Comparison of ENCODE assay signal across 30 cellular contexts in the genomic region with DNA sequence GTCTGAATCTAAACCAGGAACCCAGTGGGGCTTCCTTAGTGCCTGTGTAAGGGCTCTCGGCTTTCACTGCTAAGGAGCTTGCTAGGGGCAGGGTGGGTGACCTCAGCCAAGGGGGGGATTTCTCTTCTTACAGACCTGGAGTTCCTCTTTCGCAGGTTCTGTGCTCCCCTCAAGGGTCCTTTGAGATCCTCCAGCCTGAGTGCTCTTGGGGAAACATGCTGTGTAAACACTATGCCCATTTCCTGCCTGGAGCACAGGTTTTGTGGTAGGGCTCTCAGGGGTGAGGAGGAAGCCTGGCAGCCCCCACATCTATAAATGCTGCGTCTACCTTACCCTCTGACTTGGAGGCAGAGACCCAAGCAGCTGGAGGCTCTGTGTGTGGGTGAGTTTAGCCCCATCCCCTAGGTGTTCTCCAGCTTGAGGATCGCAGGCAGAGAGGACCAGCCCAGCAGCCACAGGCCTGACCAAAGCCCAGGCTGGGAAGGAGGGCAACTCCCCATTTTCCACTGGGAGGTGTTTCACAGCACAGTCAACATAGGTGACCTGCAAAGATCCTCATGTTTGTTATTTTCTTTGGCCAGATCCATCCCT. TPM values are rescaled to one million over a fixed set of nuclear protein-coding genes. Genes with fewer than 3 reads are reported as not detected.
DNase-seq lines count a peak whose midpoint lies in the region; TF ChIP-seq lines count a peak whose summit lies in the region.
"Had no signal": no experiment of that assay in that cellular context is flagged by ENCODE, and none has a peak within 500 bp of the region (broad histone marks: within the 10 kb centered on the region; RNA-seq: fewer than 3 reads in every experiment).

A gene (plus strand): TSS at position 339 of the 591 bp plus-strand sequence. CDS start 887 bp downstream, outside the sequence.

- no peak for TF ChIP-seq CTCF in GM10248 (IDR thresholded peaks at IDR 0.05; ENCODE audit: control extremely low read depth, extremely low read depth, low read depth, missing control alignments)
- no peak for TF ChIP-seq CTCF in PC-9 (conservative IDR thresholded peaks at IDR 0.05)
- TF ChIP-seq CTCF in foreskin fibroblast (IDR thresholded peaks at IDR 0.05; ENCODE audit: low read depth, low read length): no peak
- no peak for TF ChIP-seq CTCF in adrenal gland (IDR thresholded peaks at IDR 0.05)

- H3K9me3 ChIP-seq in PC-9 (ENCODE audit: insufficient read depth, low read depth): no peaks in the 10 kb centered on the region
- no peaks in the 10 kb centered on the region for H3K9me3 ChIP-seq in adrenal gland (replicated peaks in 1 of 3)
- H3K9me3 ChIP-seq: mucosa of descending colon, pancreas, right atrium auricular region had no signal

- no peaks in the 10 kb centered on the region for H3K79me2 ChIP-seq in PC-9 (ENCODE audit: low read depth)

- H3K4me3 ChIP-seq in PC-9 (no peak within 1 kb of the TSS), foreskin fibroblast (ENCODE audit: low read depth in 1 of 2, low read length in 2 of 2) (no peak within 1 kb of the TSS), adrenal gland (no peak within 1 kb of the TSS)
- H3K4me3 ChIP-seq: mucosa of descending colon, pancreas, right atrium auricular region had no signal

- WGBS in adrenal gland, 4 donors: 65 to 80% (median 74%) methylated on average over 2 to 4 of the region's 4 CpGs

- H3K36me3 ChIP-seq in PC-9 (ENCODE audit: low read depth) (no peaks in the 10 kb centered on the region), adrenal gland (replicated peaks in 1 of 2) (no peaks in the 10 kb centered on the region)
- H3K36me3 ChIP-seq: brain microvascular endothelial cell, pancreas, right atrium auricular region had no signal

- H3F3A ChIP-seq in PC-9 (ENCODE audit: insufficient read depth, low read depth): no peaks in the 10 kb centered on the region

- no peak within 1 kb of the TSS for H2AFZ ChIP-seq in PC-9

- H3K27ac ChIP-seq in PC-9: no peak within 1 kb of the TSS
- H3K27ac ChIP-seq in adrenal gland: no peak within 1 kb of the TSS
- H3K27ac ChIP-seq: brain microvascular endothelial cell, pancreas, right atrium auricular region had no signal

- no peak for TF ChIP-seq POLR2A in adrenal gland (IDR thresholded peaks at IDR 0.05)

- CTCF ChIA-PET in GM10248 (lab: Yijun Ruan, JAX) (no interaction called here), PC-9 (lab: Charles Lee) (no interaction called here)

- H4K20me1 ChIP-seq in PC-9 (ENCODE audit: insufficient read depth): no peaks in the 10 kb centered on the region

- no peaks in the 10 kb centered on the region for H3K9me2 ChIP-seq in PC-9 (ENCODE audit: insufficient read depth)

- POLR2A ChIA-PET in GM10248 (lab: Yijun Ruan, JAX): no interaction called here
- POLR2A ChIA-PET in PC-9 (lab: Charles Lee; ENCODE audit: unreplicated experiment): no interaction called here

- peaks cover 29% of the 10 kb centered on the region for H3K27me3 ChIP-seq in PC-9 (ENCODE audit: insufficient read depth, low read depth)
- no peaks in the 10 kb centered on the region for H3K27me3 ChIP-seq in adrenal gland
- H3K27me3 ChIP-seq: pancreas, right atrium auricular region had no signal

- intact Hi-C loops in PC-9 (cut with micrococcal nuclease; ENCODE audit: unreplicated experiment) (no loop called here), adrenal gland (cut with DNase I) (no loop called here)

- BruUV-seq in PC-9 (replicated peaks; lab: Mats Ljungman, UMichigan): no TSS peak

- H3K4me2 ChIP-seq in PC-9: peak within 1 kb of the TSS; percentile 54

- no peaks in the 10 kb centered on the region for H3K4me1 ChIP-seq in PC-9 (replicated peaks; ENCODE audit: insufficient read depth)
- H3K4me1 ChIP-seq in adrenal gland (replicated peaks in 1 of 2): no peaks in the 10 kb centered on the region
- H3K4me1 ChIP-seq: pancreas, right atrium auricular region had no signal

- DNase-seq in DMS79 (lab: John Stamatoyannopoulos, UW) (peak; percentile 85), GM10248 (ENCODE audit: extremely low spot score) (peak; percentile 17), PC-9 (no peak), mesenteric fat pad (ENCODE audit: low spot score) (peak; percentile 47), foreskin fibroblast (no peak), NCI-H345 (lab: John Stamatoyannopoulos, UW) (no peak), adrenal gland (no peak)
- DNase-seq: activated B cell treated with CpG ODN at 0.5 μM for 24 hours; activated CD4-positive, alpha-beta T cell treated with anti-CD3 and anti-CD28 coated beads, Interleukin-2, amount 50 U/mL, for 4 hours; activated naive CD4-positive, alpha-beta T cell treated with anti-CD3 and anti-CD28 coated beads, Interleukin-2, amount 10 ng/mL, durations not matched to agents 7 days and 5 days; amniotic stem cell; mucosa of descending colon; NCI-H1092 treated with DMSO at 0.1 percent for 48 hours; NCI-H187 treated with DMSO at 0.1 percent for 48 hours; NCI-H226; pancreas; SIG-M5; stimulated activated CD4-positive, alpha-beta T cell treated with anti-CD3 and anti-CD28 coated beads, Interleukin-2, amount 100 ng/mL, for 24 hours; T1000; trophoblast cell had no signal

RNA-seq across cellular contexts. Expression of the gene that starts here (rescaled TPM):
- not detected in 2 replicates for total RNA-seq in PC-9 (2021)
- not detected for total RNA-seq in mesenteric fat pad
- 10 to 100 TPM in 1 of 8 donors, 1 to 10 TPM in 1, under 1 TPM in 1, not detected in 5; 0.81 to 11.2 (median 6.9) TPM for total RNA-seq in adrenal gland
- polyA plus RNA-seq in adrenal gland: under 1 TPM in 2 of 3 donors, not detected in 1; 0.09 to 0.84 TPM
- total RNA-seq: activated B cell treated with CpG ODN at 0.5 μM for 24 hours; chondrocyte; endothelial cell of umbilical vein; glomerular endothelial cell; H4; lower leg skin; natural killer cell treated with Interleukin-12 subunit alpha and Interleukin-12 subunit beta and Interleukin-15 and Interleukin-18, amount 100 ng/mL, for 72 hours; right atrium auricular region; subcutaneous adipose tissue had no signal
- polyA plus RNA-seq: CD14-positive monocyte, endothelial cell of umbilical vein had no signal

Comparison
In these comparisons a context has a peak if more than half of its experiments do, and no peak if none do; other contexts are left out.
1. Peak in DNase-seq in mesenteric fat pad; RNA of the gene not detected or under 1 TPM.
2. DNase-seq: peak in DMS79 (single experiment) and GM10248 (single experiment); none in PC-9 (0 of 2), foreskin fibroblast (0 of 2), NCI-H345 (single experiment) and adrenal gland (0 of 7).